In the genomic region with DNA sequence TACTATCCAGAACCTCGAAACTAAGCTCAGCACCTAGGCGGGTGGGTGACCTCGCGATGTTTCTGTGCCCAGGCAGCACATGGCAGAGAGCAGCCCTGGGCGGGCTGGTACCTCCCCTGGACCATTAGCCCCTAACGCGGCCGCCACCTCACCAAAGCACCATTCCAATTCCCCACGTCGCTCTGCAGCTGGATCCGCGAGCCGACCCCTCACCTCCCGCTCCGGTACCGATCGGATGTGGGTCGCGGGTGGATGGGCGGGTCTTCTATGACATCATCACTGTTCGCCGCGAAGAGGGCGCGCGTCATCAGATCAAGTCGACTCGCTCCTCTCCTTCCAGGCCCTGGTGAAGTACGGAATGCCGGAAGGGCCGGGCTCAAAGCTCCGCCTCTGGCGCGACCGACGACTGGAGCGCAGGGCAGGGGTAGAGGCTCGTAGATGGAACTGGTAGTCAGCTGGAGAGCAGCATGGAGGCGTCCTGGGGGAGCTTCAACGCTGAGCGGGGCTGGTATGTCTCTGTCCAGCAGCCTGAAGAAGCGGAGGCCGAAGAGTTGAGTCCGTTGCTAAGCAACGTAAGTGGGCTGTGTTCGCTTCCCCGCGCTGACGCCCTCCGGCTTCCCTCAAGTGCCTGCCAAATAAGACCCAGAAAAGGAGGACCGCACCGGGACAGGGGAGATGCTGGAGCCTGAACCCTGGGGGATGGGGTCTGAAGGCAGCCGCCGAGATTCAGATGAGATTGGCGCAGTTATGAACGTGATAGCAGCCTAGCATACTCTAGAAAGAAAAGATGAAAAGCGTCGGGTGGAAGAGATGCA, we compare ENCODE assay signal across 8 cellular contexts.
DNase-seq lines count a peak whose midpoint lies in the region; ATAC-seq and TF ChIP-seq lines count a peak whose summit lies in the region.

Gene SLC38A6 (plus strand): TSS at position 435 of the 815 bp plus-strand sequence. CDS start 33 bp downstream, at position 468.
A gene with protein sequence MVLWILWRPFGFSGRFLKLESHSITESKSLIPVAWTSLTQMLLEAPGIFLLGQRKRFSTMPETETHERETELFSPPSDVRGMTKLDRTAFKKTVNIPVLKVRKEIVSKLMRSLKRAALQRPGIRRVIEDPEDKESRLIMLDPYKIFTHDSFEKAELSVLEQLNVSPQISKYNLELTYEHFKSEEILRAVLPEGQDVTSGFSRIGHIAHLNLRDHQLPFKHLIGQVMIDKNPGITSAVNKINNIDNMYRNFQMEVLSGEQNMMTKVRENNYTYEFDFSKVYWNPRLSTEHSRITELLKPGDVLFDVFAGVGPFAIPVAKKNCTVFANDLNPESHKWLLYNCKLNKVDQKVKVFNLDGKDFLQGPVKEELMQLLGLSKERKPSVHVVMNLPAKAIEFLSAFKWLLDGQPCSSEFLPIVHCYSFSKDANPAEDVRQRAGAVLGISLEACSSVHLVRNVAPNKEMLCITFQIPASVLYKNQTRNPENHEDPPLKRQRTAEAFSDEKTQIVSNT (minus strand): TSS at position 269 of the 815 bp plus-strand sequence. CDS start 106 bp downstream, at position 163.

- no peaks in the 10 kb centered on the region for H4K20me1 ChIP-seq in OCI-LY1 (ENCODE audit: insufficient read depth, low read length)

- peak within 1 kb of the TSS; percentile 86 for H3K4me3 ChIP-seq in OCI-LY1 (ENCODE audit: low read depth, low read length, poor library complexity, severe bottlenecking)

- H3K9ac ChIP-seq in OCI-LY1 (ENCODE audit: low read length) = peak within 1 kb of the TSS; percentile 81

- H3K27me3 ChIP-seq in OCI-LY1 (ENCODE audit: insufficient read depth, low read length) = no peaks in the 10 kb centered on the region

- no peaks in the 10 kb centered on the region for H3K9me2 ChIP-seq in OCI-LY1 (ENCODE audit: low read depth, low read length)

- peak within 1 kb of the TSS; percentile 60 for H2AFZ ChIP-seq in OCI-LY1 (ENCODE audit: low read length)

- TF ChIP-seq CTCF in OCI-LY1 (IDR thresholded peaks at IDR 0.05; ENCODE audit: low read length) = no peak

- H3K4me1 ChIP-seq in OCI-LY1 (ENCODE audit: insufficient read depth, low read length, severe bottlenecking) = peaks cover 67% of the 10 kb centered on the region

- DNase-seq in DMS114 treated with DMSO at 0.1 percent for 48 hours (lab: John Stamatoyannopoulos, UW; ENCODE audit: unreplicated experiment) (peak; percentile 85), HuH-7 (ENCODE audit: low spot score) (peak; percentile 86), activated T-cell treated with anti-CD3 and anti-CD28 coated beads for 1 hour (ENCODE audit: low read depth) (peak; percentile 84), epithelial cell of prostate (ENCODE audit: low read depth, low spot score) (peak; percentile 77), middle frontal gyrus (ENCODE audit: extremely low spot score, low spot score) (peak; percentile 84)
- peak; percentile 79 to 88 for DNase-seq in stimulated activated CD8-positive, alpha-beta memory T cell treated with anti-CD3 and anti-CD28 coated beads, Interleukin-2, amount 100 ng/mL, for 1 hour (ENCODE audit: low read depth in 2 of 2)

- no peaks in the 10 kb centered on the region for H3K9me3 ChIP-seq in OCI-LY1 (ENCODE audit: low read length)

- H3K27ac ChIP-seq in OCI-LY1 (ENCODE audit: low read depth, low read length, poor library complexity, severe bottlenecking) = peak within 1 kb of the TSS; percentile 38
- peak within 1 kb of the TSS; percentile 76 for H3K27ac ChIP-seq in epithelial cell of prostate

- 0 out of 2 replicates have a peak, but pooled peaks cover 4% of the 10 kb centered on the region for H3K79me2 ChIP-seq in OCI-LY1 (ENCODE audit: insufficient read depth, low read length)

- ATAC-seq in GM21528 (IDR thresholded peaks at IDR 0.05; ENCODE audit: low FRiP score, unreplicated experiment) = peak; percentile 86

- H3K4me2 ChIP-seq in OCI-LY1 (ENCODE audit: low read length) = peak within 1 kb of the TSS; percentile 87

- no peaks in the 10 kb centered on the region for H3F3A ChIP-seq in OCI-LY1 (ENCODE audit: insufficient read depth, low read length)

- peaks cover 35% of the 10 kb centered on the region; the same call in 1 of the 2 replicates for H3K36me3 ChIP-seq in OCI-LY1 (ENCODE audit: insufficient read depth, low read length)

Comparison
In these comparisons a context has a peak if more than half of its experiments do, and no peak if none do; other contexts are left out.
1. Peak in every context shown above with its lines: DNase-seq, ATAC-seq, H3K4me3 ChIP-seq and H3K27ac ChIP-seq.